8 cellular contexts compared by ENCODE assay signal in the genomic region with DNA sequence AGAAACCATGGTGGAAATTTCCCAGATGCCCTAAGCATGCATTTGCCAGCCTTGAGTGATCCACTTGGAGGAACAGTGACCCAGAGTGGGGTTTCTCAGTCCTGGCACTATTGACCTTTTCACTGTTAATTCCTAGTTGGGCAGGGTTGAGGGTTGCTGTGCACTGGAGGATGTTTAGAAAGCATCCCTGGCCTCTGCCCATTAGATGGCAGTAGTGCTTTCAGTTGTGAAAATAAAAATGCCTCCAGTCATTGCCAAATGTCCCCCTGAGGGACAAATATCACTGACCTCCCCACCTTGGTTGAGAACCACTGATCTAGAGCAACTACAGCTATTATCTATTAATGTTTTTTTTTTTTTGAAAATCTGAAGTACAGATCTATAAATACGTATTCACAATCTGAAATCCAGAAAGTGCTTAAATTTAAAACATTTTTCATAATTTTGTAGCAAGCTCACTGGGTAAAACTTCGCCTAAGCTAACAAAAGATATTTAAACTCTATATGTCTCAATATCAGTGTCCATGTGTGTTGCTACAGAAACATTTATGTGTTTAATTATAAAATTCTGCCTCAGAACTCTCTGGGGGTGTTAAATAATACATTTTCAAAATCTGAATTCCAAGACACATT. TPM values are rescaled to one million over a fixed set of nuclear protein-coding genes. Genes with fewer than 3 reads are reported as not detected.
DNase-seq lines count a peak whose midpoint lies in the region; ATAC-seq and TF ChIP-seq lines count a peak whose summit lies in the region.

No MANE protein-coding gene starts in this region.

- no peaks in the 10 kb centered on the region for H3K4me1 Mint-ChIP-seq in T-helper 17 cell

- DNase-seq in SIG-M5 treated with dmso at 0.1 percent for 504 hours (lab: John Stamatoyannopoulos, UW; ENCODE audit: unreplicated experiment) (peak; percentile 17), SIG-M5 (lab: John Stamatoyannopoulos, UW) (no peak), MV-4-11 (lab: John Stamatoyannopoulos, UW) (peak; percentile 24), astrocyte of the spinal cord (ENCODE audit: low read depth, low spot score) (no peak), left lobe of liver (ENCODE audit: low spot score) (no peak), T-helper 17 cell (no peak)
- no peak for DNase-seq in activated CD4-positive, CD25-positive, alpha-beta regulatory T cell treated with anti-CD3 and anti-CD28 coated beads, Interleukin-2, amount 50 U/mL, for 72 hours
- DNase-seq in activated effector memory CD4-positive, alpha-beta T cell treated with anti-CD3 and anti-CD28 coated beads, Interleukin-2, amount 50 U/mL, for 16 hours: no peak

- ATAC-seq in left lobe of liver (peak; percentile 93), T-helper 17 cell (no peak)

- H3K27me3 Mint-ChIP-seq in T-helper 17 cell: no peaks in the 10 kb centered on the region

- no peaks in the 10 kb centered on the region for H3K9me3 ChIP-seq in T-helper 17 cell (ENCODE audit: control insufficient read depth, low read length, poor library complexity, severe bottlenecking)

- no peak overlapping the region for H3K27ac Mint-ChIP-seq in T-helper 17 cell

- no peak overlapping the region for H3K4me3 ChIP-seq in astrocyte of the spinal cord (ENCODE audit: low read depth, low read length)

- no peak overlapping the region for H3K4me3 Mint-ChIP-seq in T-helper 17 cell

- in situ Hi-C loops in astrocyte of the spinal cord (cut with HindIII; ENCODE audit: low sequenced_read_pairs): no loop called here

- peak; percentile 81 for TF ChIP-seq CTCF in astrocyte of the spinal cord (IDR thresholded peaks at IDR 0.05; ENCODE audit: low read depth, low read length)

- H3K36me3 Mint-ChIP-seq in T-helper 17 cell (ENCODE audit: low read depth): peaks cover 2% of the 10 kb centered on the region

RNA-seq across cellular contexts. Expression of a gene that starts 27.3 kb away (rescaled TPM):
- total RNA-seq in left lobe of liver (2.0 TPM), T-helper 17 cell (under 1 TPM; 0.23 to 0.50 TPM)

Comparison
In these comparisons a context has a peak if more than half of its experiments do, and no peak if none do; other contexts are left out.
1. DNase-seq: peak in SIG-M5 treated with dmso at 0.1 percent for 504 hours (single experiment) and MV-4-11 (single experiment); none in SIG-M5 (single experiment), astrocyte of the spinal cord (single experiment), left lobe of liver (single experiment), T-helper 17 cell (0 of 3), activated CD4-positive, CD25-positive, alpha-beta regulatory T cell treated with anti-CD3 and anti-CD28 coated beads, Interleukin-2, amount 50 U/mL, for 72 hours (single experiment) and activated effector memory CD4-positive, alpha-beta T cell treated with anti-CD3 and anti-CD28 coated beads, Interleukin-2, amount 50 U/mL, for 16 hours (single experiment).